In the genomic region with DNA sequence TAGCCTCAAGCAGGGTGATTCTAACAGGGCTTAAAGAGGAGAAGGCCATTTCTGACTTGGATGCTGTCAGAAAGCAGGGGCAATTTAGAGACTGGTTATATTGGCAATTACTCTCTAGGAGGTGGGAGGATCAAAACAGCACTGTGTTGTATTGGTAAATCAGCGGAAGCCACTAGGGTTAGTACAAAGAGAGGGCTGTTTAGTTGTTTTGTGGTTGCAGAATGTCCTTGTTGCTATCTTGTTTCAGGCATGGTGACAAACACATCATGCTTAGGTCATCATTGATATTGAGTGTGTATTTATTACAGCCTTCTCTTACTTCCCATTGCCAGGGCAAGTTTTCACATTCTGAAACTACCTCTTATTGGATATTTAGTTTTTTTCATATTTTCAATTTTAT, we compare ENCODE assay signal across 16 cellular contexts.
"Had no signal": no experiment of that assay in that cellular context is flagged by ENCODE, and none has a peak within 500 bp of the region (broad histone marks: within the 10 kb centered on the region; RNA-seq: fewer than 3 reads in every experiment).

No MANE protein-coding gene starts in this region.

- H3K9me3 ChIP-seq: prostate gland, right atrium auricular region, testis, tibial artery had no signal

- H3K36me3 ChIP-seq: prostate gland, right atrium auricular region, tibial artery had no signal

- H3K27me3 ChIP-seq: right atrium auricular region, testis, tibial artery had no signal

- H3K4me3 ChIP-seq: coronary artery, lung, prostate gland, right atrium auricular region, smooth muscle cell, testis, tibial artery had no signal

- H3K4me2 ChIP-seq: smooth muscle cell had no signal

- DNase-seq: dermis blood vessel endothelial cell; effector CD4-positive, alpha-beta T cell; natural killer cell; nucleus accumbens; stimulated activated CD4-positive, alpha-beta T cell treated with anti-CD3 and anti-CD28 coated beads, Interleukin-12 subunit alpha, Interleukin-12 subunit beta, amount 100 ng/mL, for 4 hours; stimulated activated CD4-positive, alpha-beta T cell treated with anti-CD3 and anti-CD28 coated beads, Interleukin-1b, Interleukin-23, amount 100 ng/mL, for 48 hours; stimulated activated CD4-positive, alpha-beta T cell treated with anti-CD3 and anti-CD28 coated beads, Interleukin-4, amount 100 ng/mL, for 1 hour; stimulated activated naive CD8-positive, alpha-beta T cell treated with anti-CD3 and anti-CD28 coated beads, Interleukin-15, Interleukin-2, amounts not matched to agents 100 U/mL and 50 U/mL, for 24 hours; substantia nigra; testis; tibial artery had no signal

- H3K27ac ChIP-seq: coronary artery, prostate gland, right atrium auricular region, testis, tibial artery had no signal
